ENCODE assay signal across 1 cellular context in genomic region chr2:33197198-33197938, GRCh38.
TF ChIP-seq lines count a peak whose summit lies in the region.

No MANE protein-coding gene starts in this region.

TF ChIP-seq in HepG2, 621 proteins besides CTCF, POLR2A, EP300 and RAD21 (continued from another document and continues in another):
- TF ChIP-seq, protein P1, sequence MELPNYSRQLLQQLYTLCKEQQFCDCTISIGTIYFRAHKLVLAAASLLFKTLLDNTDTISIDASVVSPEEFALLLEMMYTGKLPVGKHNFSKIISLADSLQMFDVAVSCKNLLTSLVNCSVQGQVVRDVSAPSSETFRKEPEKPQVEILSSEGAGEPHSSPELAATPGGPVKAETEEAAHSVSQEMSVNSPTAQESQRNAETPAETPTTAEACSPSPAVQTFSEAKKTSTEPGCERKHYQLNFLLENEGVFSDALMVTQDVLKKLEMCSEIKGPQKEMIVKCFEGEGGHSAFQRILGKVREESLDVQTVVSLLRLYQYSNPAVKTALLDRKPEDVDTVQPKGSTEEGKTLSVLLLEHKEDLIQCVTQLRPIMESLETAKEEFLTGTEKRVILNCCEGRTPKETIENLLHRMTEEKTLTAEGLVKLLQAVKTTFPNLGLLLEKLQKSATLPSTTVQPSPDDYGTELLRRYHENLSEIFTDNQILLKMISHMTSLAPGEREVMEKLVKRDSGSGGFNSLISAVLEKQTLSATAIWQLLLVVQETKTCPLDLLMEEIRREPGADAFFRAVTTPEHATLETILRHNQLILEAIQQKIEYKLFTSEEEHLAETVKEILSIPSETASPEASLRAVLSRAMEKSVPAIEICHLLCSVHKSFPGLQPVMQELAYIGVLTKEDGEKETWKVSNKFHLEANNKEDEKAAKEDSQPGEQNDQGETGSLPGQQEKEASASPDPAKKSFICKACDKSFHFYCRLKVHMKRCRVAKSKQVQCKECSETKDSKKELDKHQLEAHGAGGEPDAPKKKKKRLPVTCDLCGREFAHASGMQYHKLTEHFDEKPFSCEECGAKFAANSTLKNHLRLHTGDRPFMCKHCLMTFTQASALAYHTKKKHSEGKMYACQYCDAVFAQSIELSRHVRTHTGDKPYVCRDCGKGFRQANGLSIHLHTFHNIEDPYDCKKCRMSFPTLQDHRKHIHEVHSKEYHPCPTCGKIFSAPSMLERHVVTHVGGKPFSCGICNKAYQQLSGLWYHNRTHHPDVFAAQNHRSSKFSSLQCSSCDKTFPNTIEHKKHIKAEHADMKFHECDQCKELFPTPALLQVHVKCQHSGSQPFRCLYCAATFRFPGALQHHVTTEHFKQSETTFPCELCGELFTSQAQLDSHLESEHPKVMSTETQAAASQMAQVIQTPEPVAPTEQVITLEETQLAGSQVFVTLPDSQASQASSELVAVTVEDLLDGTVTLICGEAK (IDR thresholded peaks at IDR 0.05), result no peak
- TF ChIP-seq, protein P1 (CRISPR knock-in tag; IDR thresholded peaks at IDR 0.05), result no peak
- TF ChIP-seq, protein P2, sequence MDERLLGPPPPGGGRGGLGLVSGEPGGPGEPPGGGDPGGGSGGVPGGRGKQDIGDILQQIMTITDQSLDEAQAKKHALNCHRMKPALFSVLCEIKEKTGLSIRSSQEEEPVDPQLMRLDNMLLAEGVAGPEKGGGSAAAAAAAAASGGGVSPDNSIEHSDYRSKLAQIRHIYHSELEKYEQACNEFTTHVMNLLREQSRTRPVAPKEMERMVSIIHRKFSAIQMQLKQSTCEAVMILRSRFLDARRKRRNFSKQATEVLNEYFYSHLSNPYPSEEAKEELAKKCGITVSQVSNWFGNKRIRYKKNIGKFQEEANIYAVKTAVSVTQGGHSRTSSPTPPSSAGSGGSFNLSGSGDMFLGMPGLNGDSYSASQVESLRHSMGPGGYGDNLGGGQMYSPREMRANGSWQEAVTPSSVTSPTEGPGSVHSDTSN (CRISPR knock-in tag; IDR thresholded peaks at IDR 0.05), result no peak
- TF ChIP-seq, protein P3, sequence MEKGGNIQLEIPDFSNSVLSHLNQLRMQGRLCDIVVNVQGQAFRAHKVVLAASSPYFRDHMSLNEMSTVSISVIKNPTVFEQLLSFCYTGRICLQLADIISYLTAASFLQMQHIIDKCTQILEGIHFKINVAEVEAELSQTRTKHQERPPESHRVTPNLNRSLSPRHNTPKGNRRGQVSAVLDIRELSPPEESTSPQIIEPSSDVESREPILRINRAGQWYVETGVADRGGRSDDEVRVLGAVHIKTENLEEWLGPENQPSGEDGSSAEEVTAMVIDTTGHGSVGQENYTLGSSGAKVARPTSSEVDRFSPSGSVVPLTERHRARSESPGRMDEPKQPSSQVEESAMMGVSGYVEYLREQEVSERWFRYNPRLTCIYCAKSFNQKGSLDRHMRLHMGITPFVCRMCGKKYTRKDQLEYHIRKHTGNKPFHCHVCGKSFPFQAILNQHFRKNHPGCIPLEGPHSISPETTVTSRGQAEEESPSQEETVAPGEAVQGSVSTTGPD (CRISPR knock-in tag; IDR thresholded peaks at IDR 0.05), result no peak
- no peak for TF ChIP-seq ZNF446 (CRISPR knock-in tag; IDR thresholded peaks at IDR 0.05)
- TF ChIP-seq HOXA9 (CRISPR knock-in tag; IDR thresholded peaks at IDR 0.05; ENCODE audit: borderline replicate concordance), result no peak
- TF ChIP-seq ZNF256 (CRISPR knock-in tag; conservative IDR thresholded peaks at IDR 0.05), result no peak
- TF ChIP-seq ZNF335 (CRISPR knock-in tag; IDR thresholded peaks at IDR 0.05), result no peak
- TF ChIP-seq ZNF737 (CRISPR knock-in tag; IDR thresholded peaks at IDR 0.05; ENCODE audit: borderline replicate concordance), result no peak
- TF ChIP-seq ZNF432 (CRISPR knock-in tag; IDR thresholded peaks at IDR 0.05; ENCODE audit: borderline replicate concordance), result no peak
- TF ChIP-seq MED13 (CRISPR knock-in tag; IDR thresholded peaks at IDR 0.05), result no peak
- peak; percentile 83 for TF ChIP-seq GATAD2A (CRISPR knock-in tag; IDR thresholded peaks at IDR 0.05)
- no peak for TF ChIP-seq ZNF431 (CRISPR knock-in tag; IDR thresholded peaks at IDR 0.05; ENCODE audit: borderline replicate concordance, low read depth)
- no peak for TF ChIP-seq ZNF362 (CRISPR knock-in tag; IDR thresholded peaks at IDR 0.05; ENCODE audit: borderline replicate concordance)
- peak; percentile 51; the same call in 1 of the 2 replicates for TF ChIP-seq ZNF292 (CRISPR knock-in tag; IDR thresholded peaks at IDR 0.05; ENCODE audit: borderline replicate concordance, low read depth)
- TF ChIP-seq ATM (IDR thresholded peaks at IDR 0.05; ENCODE audit: borderline replicate concordance), result no peak
- no peak for TF ChIP-seq ZNF317 (CRISPR knock-in tag; IDR thresholded peaks at IDR 0.05)
- TF ChIP-seq THYN1 (CRISPR knock-in tag; IDR thresholded peaks at IDR 0.05; ENCODE audit: borderline replicate concordance, low read depth), result no peak
- no peak for TF ChIP-seq ZNF383 (CRISPR knock-in tag; IDR thresholded peaks at IDR 0.05; ENCODE audit: borderline replicate concordance)
- TF ChIP-seq ZNF562 (CRISPR knock-in tag; IDR thresholded peaks at IDR 0.05; ENCODE audit: borderline replicate concordance), result no peak
- no peak for TF ChIP-seq HNRNPH1 (optimal IDR thresholded peaks at IDR 0.05; ENCODE audit: low read depth, low read length)
- TF ChIP-seq BCL6 (CRISPR knock-in tag; IDR thresholded peaks at IDR 0.05), result peak; percentile 98
- TF ChIP-seq ZSCAN21 (CRISPR knock-in tag; IDR thresholded peaks at IDR 0.05; ENCODE audit: borderline replicate concordance), result no peak
- TF ChIP-seq, protein P4, sequence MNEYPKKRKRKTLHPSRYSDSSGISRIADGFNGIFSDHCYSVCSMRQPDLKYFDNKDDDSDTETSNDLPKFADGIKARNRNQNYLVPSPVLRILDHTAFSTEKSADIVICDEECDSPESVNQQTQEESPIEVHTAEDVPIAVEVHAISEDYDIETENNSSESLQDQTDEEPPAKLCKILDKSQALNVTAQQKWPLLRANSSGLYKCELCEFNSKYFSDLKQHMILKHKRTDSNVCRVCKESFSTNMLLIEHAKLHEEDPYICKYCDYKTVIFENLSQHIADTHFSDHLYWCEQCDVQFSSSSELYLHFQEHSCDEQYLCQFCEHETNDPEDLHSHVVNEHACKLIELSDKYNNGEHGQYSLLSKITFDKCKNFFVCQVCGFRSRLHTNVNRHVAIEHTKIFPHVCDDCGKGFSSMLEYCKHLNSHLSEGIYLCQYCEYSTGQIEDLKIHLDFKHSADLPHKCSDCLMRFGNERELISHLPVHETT (CRISPR knock-in tag; conservative IDR thresholded peaks at IDR 0.05), result no peak
- no peak for TF ChIP-seq NONO (IDR thresholded peaks at IDR 0.05)
- TF ChIP-seq NONO (CRISPR knock-in tag; conservative IDR thresholded peaks at IDR 0.05), result no peak
- no peak for TF ChIP-seq ZNF713 (CRISPR knock-in tag; IDR thresholded peaks at IDR 0.05)
- TF ChIP-seq GATA4 (IDR thresholded peaks at IDR 0.05; ENCODE audit: borderline replicate concordance, low read depth), result no peak
- no peak for TF ChIP-seq ZNF761 (CRISPR knock-in tag; conservative IDR thresholded peaks at IDR 0.05)
- TF ChIP-seq CENPX (CRISPR knock-in tag; IDR thresholded peaks at IDR 0.05), result no peak
- no peak for TF ChIP-seq ZNF44 (CRISPR knock-in tag; IDR thresholded peaks at IDR 0.05)
- TF ChIP-seq SRY (CRISPR knock-in tag; IDR thresholded peaks at IDR 0.05), result no peak
- TF ChIP-seq ZNF740 (CRISPR knock-in tag; IDR thresholded peaks at IDR 0.05), result no peak
- TF ChIP-seq KMT2B (CRISPR knock-in tag; IDR thresholded peaks at IDR 0.05), result no peak
- TF ChIP-seq TOE1 (CRISPR knock-in tag; IDR thresholded peaks at IDR 0.05), result no peak
- no peak for TF ChIP-seq PCBP2 (optimal IDR thresholded peaks at IDR 0.05; ENCODE audit: low read depth, low read length, poor library complexity, severe bottlenecking)
- TF ChIP-seq ZMYM2 (CRISPR knock-in tag; IDR thresholded peaks at IDR 0.05), result 0 out of 2 replicates have a peak, but pooled peaks have one; percentile 36
- peak; percentile 49; the same call in 1 of the 2 replicates for TF ChIP-seq HHEX (CRISPR knock-in tag; IDR thresholded peaks at IDR 0.05)
- TF ChIP-seq, protein P5, sequence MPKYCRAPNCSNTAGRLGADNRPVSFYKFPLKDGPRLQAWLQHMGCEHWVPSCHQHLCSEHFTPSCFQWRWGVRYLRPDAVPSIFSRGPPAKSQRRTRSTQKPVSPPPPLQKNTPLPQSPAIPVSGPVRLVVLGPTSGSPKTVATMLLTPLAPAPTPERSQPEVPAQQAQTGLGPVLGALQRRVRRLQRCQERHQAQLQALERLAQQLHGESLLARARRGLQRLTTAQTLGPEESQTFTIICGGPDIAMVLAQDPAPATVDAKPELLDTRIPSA (CRISPR knock-in tag; IDR thresholded peaks at IDR 0.05; ENCODE audit: borderline replicate concordance), result no peak
- no peak for TF ChIP-seq ZNF839 (CRISPR knock-in tag; IDR thresholded peaks at IDR 0.05; ENCODE audit: borderline replicate concordance)
- TF ChIP-seq, protein P6, sequence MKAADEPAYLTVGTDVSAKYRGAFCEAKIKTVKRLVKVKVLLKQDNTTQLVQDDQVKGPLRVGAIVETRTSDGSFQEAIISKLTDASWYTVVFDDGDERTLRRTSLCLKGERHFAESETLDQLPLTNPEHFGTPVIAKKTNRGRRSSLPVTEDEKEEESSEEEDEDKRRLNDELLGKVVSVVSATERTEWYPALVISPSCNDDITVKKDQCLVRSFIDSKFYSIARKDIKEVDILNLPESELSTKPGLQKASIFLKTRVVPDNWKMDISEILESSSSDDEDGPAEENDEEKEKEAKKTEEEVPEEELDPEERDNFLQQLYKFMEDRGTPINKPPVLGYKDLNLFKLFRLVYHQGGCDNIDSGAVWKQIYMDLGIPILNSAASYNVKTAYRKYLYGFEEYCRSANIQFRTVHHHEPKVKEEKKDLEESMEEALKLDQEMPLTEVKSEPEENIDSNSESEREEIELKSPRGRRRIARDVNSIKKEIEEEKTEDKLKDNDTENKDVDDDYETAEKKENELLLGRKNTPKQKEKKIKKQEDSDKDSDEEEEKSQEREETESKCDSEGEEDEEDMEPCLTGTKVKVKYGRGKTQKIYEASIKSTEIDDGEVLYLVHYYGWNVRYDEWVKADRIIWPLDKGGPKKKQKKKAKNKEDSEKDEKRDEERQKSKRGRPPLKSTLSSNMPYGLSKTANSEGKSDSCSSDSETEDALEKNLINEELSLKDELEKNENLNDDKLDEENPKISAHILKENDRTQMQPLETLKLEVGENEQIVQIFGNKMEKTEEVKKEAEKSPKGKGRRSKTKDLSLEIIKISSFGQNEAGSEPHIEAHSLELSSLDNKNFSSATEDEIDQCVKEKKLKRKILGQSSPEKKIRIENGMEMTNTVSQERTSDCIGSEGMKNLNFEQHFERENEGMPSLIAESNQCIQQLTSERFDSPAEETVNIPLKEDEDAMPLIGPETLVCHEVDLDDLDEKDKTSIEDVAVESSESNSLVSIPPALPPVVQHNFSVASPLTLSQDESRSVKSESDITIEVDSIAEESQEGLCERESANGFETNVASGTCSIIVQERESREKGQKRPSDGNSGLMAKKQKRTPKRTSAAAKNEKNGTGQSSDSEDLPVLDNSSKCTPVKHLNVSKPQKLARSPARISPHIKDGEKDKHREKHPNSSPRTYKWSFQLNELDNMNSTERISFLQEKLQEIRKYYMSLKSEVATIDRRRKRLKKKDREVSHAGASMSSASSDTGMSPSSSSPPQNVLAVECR (CRISPR knock-in tag; IDR thresholded peaks at IDR 0.05; ENCODE audit: borderline replicate concordance), result no peak
- TF ChIP-seq HMGXB4 (CRISPR knock-in tag; IDR thresholded peaks at IDR 0.05; ENCODE audit: borderline replicate concordance in 1 of 2, low read depth in 1 of 2), result no peak
- peak; percentile 75 for TF ChIP-seq ONECUT2 (CRISPR knock-in tag; IDR thresholded peaks at IDR 0.05)
- no peak for TF ChIP-seq AGO2 (optimal IDR thresholded peaks at IDR 0.05; ENCODE audit: low read depth, low read length)
